In the genomic region with DNA sequence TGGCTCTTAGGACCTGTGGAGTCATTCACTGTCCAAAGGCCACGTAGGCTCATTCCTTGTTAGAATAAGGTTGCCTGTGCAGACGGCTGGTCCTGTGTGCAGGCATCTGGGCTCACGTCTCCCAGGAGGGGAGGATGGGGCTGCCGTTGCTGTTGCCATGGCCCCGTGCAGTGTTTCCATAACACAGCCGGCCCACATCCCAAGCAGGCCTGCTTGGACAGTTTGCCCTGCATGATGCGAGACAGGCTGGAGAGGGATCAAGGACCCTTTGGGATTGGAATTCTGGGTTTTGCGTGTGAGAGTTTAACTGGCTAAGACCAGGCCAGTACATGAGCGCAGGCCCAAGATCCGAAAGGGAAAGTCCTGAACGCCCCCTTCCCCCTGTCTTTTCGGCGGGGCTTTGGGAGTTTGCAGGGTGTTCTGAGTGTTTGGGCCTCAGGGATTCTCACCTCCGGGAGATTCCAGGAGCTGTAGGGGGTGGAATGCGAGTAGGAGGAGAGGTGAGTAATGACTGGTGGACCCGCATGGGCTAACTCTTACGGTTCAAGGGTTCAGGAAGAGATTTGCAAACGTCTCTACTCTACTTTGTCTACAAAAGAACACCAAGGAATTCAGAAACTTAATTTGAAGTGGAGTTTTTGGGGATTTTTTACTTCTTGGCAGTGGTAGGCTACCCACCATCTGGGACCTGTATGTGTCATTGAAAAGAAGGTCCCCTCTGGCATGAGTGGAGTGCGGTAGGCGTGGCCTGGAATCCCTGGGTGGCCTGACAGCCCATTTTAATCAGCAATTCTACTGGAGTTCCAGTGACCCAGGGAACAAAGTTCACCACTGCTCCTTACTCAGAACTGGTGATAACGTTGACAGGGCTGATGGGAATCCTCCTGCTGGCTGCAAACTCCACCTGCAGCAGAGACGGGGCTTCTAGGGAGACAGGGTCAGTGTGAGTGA, we compare ENCODE assay signal across 1 cellular context.
TF ChIP-seq lines count a peak whose summit lies in the region.

No MANE protein-coding gene starts in this region.

TF ChIP-seq in HepG2, 621 proteins besides CTCF, POLR2A, EP300 and RAD21 (continued from another document):
- TF ChIP-seq ZNF510 (CRISPR knock-in tag; IDR thresholded peaks at IDR 0.05; ENCODE audit: low read depth), result no peak
- TF ChIP-seq ZNF891 (CRISPR knock-in tag; IDR thresholded peaks at IDR 0.05), result no peak
- TF ChIP-seq ZFP36 (IDR thresholded peaks at IDR 0.05; ENCODE audit: borderline replicate concordance, low read depth, low read length, partially characterized antibody), result no peak
- TF ChIP-seq ZNF121 (CRISPR knock-in tag; IDR thresholded peaks at IDR 0.05), result no peak
- no peak for TF ChIP-seq ZNF282 (IDR thresholded peaks at IDR 0.05; ENCODE audit: partially characterized antibody)
- no peak for TF ChIP-seq FLYWCH1 (CRISPR knock-in tag; IDR thresholded peaks at IDR 0.05)
- no peak for TF ChIP-seq ZNF446 (CRISPR knock-in tag; IDR thresholded peaks at IDR 0.05)
- TF ChIP-seq SMC3 (IDR thresholded peaks at IDR 0.05; ENCODE audit: low read length), result peak; percentile 70
- TF ChIP-seq, protein P1, sequence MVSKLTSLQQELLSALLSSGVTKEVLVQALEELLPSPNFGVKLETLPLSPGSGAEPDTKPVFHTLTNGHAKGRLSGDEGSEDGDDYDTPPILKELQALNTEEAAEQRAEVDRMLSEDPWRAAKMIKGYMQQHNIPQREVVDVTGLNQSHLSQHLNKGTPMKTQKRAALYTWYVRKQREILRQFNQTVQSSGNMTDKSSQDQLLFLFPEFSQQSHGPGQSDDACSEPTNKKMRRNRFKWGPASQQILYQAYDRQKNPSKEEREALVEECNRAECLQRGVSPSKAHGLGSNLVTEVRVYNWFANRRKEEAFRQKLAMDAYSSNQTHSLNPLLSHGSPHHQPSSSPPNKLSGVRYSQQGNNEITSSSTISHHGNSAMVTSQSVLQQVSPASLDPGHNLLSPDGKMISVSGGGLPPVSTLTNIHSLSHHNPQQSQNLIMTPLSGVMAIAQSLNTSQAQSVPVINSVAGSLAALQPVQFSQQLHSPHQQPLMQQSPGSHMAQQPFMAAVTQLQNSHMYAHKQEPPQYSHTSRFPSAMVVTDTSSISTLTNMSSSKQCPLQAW (CRISPR knock-in tag; IDR thresholded peaks at IDR 0.05), result no peak
- TF ChIP-seq, protein P2, sequence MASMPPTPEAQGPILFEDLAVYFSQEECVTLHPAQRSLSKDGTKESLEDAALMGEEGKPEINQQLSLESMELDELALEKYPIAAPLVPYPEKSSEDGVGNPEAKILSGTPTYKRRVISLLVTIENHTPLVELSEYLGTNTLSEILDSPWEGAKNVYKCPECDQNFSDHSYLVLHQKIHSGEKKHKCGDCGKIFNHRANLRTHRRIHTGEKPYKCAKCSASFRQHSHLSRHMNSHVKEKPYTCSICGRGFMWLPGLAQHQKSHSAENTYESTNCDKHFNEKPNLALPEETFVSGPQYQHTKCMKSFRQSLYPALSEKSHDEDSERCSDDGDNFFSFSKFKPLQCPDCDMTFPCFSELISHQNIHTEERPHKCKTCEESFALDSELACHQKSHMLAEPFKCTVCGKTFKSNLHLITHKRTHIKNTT (CRISPR knock-in tag; IDR thresholded peaks at IDR 0.05), result no peak
- 0 out of 2 replicates have a peak, but pooled peaks have one; percentile 25 for TF ChIP-seq RNF2 (conservative IDR thresholded peaks at IDR 0.05; ENCODE audit: low read depth)
- TF ChIP-seq TCF7 (IDR thresholded peaks at IDR 0.05; ENCODE audit: low read depth), result no peak
- TF ChIP-seq SMAD1 (CRISPR knock-in tag; IDR thresholded peaks at IDR 0.05; ENCODE audit: borderline replicate concordance, low read depth), result no peak
- no peak for TF ChIP-seq ZEB1 (IDR thresholded peaks at IDR 0.05; ENCODE audit: insufficient replicate concordance, low read depth)
- TF ChIP-seq CC2D1A (CRISPR knock-in tag; IDR thresholded peaks at IDR 0.05), result no peak
- no peak for TF ChIP-seq NBN (conservative IDR thresholded peaks at IDR 0.05)
- peak; percentile 73 for TF ChIP-seq RFX3 (CRISPR knock-in tag; IDR thresholded peaks at IDR 0.05)
- TF ChIP-seq, protein P3, sequence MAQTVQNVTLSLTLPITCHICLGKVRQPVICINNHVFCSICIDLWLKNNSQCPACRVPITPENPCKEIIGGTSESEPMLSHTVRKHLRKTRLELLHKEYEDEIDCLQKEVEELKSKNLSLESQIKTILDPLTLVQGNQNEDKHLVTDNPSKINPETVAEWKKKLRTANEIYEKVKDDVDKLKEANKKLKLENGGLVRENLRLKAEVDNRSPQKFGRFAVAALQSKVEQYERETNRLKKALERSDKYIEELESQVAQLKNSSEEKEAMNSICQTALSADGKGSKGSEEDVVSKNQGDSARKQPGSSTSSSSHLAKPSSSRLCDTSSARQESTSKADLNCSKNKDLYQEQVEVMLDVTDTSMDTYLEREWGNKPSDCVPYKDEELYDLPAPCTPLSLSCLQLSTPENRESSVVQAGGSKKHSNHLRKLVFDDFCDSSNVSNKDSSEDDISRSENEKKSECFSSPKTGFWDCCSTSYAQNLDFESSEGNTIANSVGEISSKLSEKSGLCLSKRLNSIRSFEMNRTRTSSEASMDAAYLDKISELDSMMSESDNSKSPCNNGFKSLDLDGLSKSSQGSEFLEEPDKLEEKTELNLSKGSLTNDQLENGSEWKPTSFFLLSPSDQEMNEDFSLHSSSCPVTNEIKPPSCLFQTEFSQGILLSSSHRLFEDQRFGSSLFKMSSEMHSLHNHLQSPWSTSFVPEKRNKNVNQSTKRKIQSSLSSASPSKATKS (CRISPR knock-in tag; IDR thresholded peaks at IDR 0.05), result no peak
- peak; percentile 13; the same call in 1 of the 2 replicates for TF ChIP-seq RFX5 (IDR thresholded peaks at IDR 0.05; ENCODE audit: low read depth, low read length)
- no peak for TF ChIP-seq IKZF1 (IDR thresholded peaks at IDR 0.05)
